ENCODE assay signal across 10 cellular contexts in the genomic region with DNA sequence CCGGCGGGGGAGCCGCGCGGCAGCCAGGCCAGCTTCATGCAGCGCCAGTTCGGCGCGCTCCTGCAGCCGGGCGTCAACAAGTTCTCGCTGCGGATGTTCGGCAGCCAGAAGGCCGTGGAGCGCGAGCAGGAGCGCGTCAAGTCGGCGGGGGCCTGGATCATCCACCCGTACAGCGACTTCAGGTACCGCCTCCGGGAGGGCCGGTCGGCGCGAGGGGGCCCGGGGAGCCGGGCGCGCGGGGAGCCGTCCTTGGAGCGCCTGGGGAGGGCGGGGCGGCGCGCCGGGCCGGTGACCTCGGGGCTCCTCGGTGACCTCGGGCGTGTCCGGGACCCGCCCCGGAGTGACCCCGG. TPM values are rescaled to one million over a fixed set of nuclear protein-coding genes. Genes with fewer than 3 reads are reported as not detected.
DNase-seq lines count a peak whose midpoint lies in the region; ATAC-seq and TF ChIP-seq lines count a peak whose summit lies in the region.
"Had no signal": no experiment of that assay in that cellular context is flagged by ENCODE, and none has a peak within 500 bp of the region (broad histone marks: within the 10 kb centered on the region; RNA-seq: fewer than 3 reads in every experiment).

No MANE protein-coding gene starts in this region.

- H3K4me1 ChIP-seq in HCT116 (ENCODE audit: control insufficient read depth in 1 of 2, insufficient read depth in 2 of 2, low read length in 2 of 2) (peaks cover 15 to 22% of the 10 kb centered on the region in 2 experiments), iPS DF 6.9 (ENCODE audit: control insufficient read depth, insufficient read depth, low read length) (peaks cover 3% of the 10 kb centered on the region; the same call in 1 of the 2 replicates)

- H3K4me3 ChIP-seq in AG04449 (ENCODE audit: low read depth, low read length) (peak overlapping the region; percentile 34), HCT116 (replicated peaks in 1 of 2; ENCODE audit: low read depth in 1 of 2, low read length in 2 of 2) (no peak overlapping the region), iPS DF 6.9 (ENCODE audit: low read length) (peak overlapping the region; percentile 29; the same call in 1 of the 2 replicates)
- H3K4me3 ChIP-seq: mucosa of descending colon had no signal

- no peaks in the 10 kb centered on the region for H3K9me3 Mint-ChIP-seq in activated T-helper 17 cell treated with anti-CD3 and anti-CD28 coated beads, Interleukin-2, amount 50 U/mL, for 72 hours

- CTCF ChIA-PET in AG04449 (lab: Yijun Ruan, JAX) (no interaction called here), HCT116 (lab: Charles Lee) (no interaction called here)

- no peak overlapping the region for H3K27ac ChIP-seq in HCT116 (ENCODE audit: low read depth, low read length)
- H3K27ac ChIP-seq in iPS DF 6.9 (ENCODE audit: low read length): no peak overlapping the region

- ATAC-seq in HCT116 (no peak), HG02798 (IDR thresholded peaks at IDR 0.05; ENCODE audit: poor library complexity, unreplicated experiment) (no peak), GM18520 (IDR thresholded peaks at IDR 0.05; ENCODE audit: unreplicated experiment) (no peak)
- peak; percentile 21 for ATAC-seq in activated T-helper 17 cell treated with anti-CD3 and anti-CD28 coated beads, Interleukin-2, amount 50 U/mL, for 72 hours (replicated peaks)
- ATAC-seq: mucosa of descending colon had no signal

- H3K36me3 Mint-ChIP-seq in activated T-helper 17 cell treated with anti-CD3 and anti-CD28 coated beads, Interleukin-2, amount 50 U/mL, for 72 hours (ENCODE audit: low read depth): no peaks in the 10 kb centered on the region

- RAD21 ChIA-PET in HCT116 (lab: Charles Lee; ENCODE audit: low non-redundant PET in 1 of 2, low total read pairs in 2 of 2, uncharacterized antibody in 2 of 2, unreplicated experiment in 2 of 2): no interaction called here

- H3K27me3 Mint-ChIP-seq in activated T-helper 17 cell treated with anti-CD3 and anti-CD28 coated beads, Interleukin-2, amount 50 U/mL, for 72 hours: peaks cover 2% of the 10 kb centered on the region

- H3K4me1 Mint-ChIP-seq in activated T-helper 17 cell treated with anti-CD3 and anti-CD28 coated beads, Interleukin-2, amount 50 U/mL, for 72 hours: no peaks in the 10 kb centered on the region

- no peaks in the 10 kb centered on the region for H3K9me2 ChIP-seq in HCT116 (ENCODE audit: insufficient read depth)

- no peaks in the 10 kb centered on the region for H4K20me1 ChIP-seq in HCT116 (ENCODE audit: insufficient read depth)

- H3K27me3 ChIP-seq in HCT116 (ENCODE audit: insufficient read depth, low read length) (no peaks in the 10 kb centered on the region), iPS DF 6.9 (ENCODE audit: control insufficient read depth, insufficient read depth, low read length) (peaks cover 13% of the 10 kb centered on the region; the same call in 1 of the 2 replicates)

- POLR2A ChIA-PET in AG04449 (lab: Yijun Ruan, JAX): no interaction called here
- POLR2A ChIA-PET in HCT116 (lab: Charles Lee): no interaction called here

- no peak for TF ChIP-seq RAD21 in HCT116 (IDR thresholded peaks at IDR 0.05; ENCODE audit: low read depth)

- no peak overlapping the region for H3K9ac ChIP-seq in HCT116 (ENCODE audit: low read length)

- H3K27ac Mint-ChIP-seq in activated T-helper 17 cell treated with anti-CD3 and anti-CD28 coated beads, Interleukin-2, amount 50 U/mL, for 72 hours: no peak overlapping the region

- H2AFZ ChIP-seq in HCT116 (ENCODE audit: low read depth, low read length, poor library complexity, severe bottlenecking): no peak overlapping the region

- intact Hi-C loops in HCT116 (cut with micrococcal nuclease): no loop called here

- no peak overlapping the region for H3K4me3 Mint-ChIP-seq in activated T-helper 17 cell treated with anti-CD3 and anti-CD28 coated beads, Interleukin-2, amount 50 U/mL, for 72 hours

- no peaks in the 10 kb centered on the region for H3K79me2 ChIP-seq in HCT116 (ENCODE audit: insufficient read depth, low read length)

- WGBS in iPS DF 6.9 (ENCODE audit: insufficient coverage, insufficient read length): no CpG with 5 or more reads among the region's 50 CpGs

- H3K36me3 ChIP-seq in HCT116 (ENCODE audit: control insufficient read depth in 1 of 2, insufficient read depth in 2 of 2, low read length in 2 of 2) (no peaks in the 10 kb centered on the region), iPS DF 6.9 (ENCODE audit: control insufficient read depth, insufficient read depth, low read length) (no peaks in the 10 kb centered on the region)

- H3K4me2 ChIP-seq in HCT116 (ENCODE audit: low read length): peak overlapping the region; percentile 30; the same call in 1 of the 2 replicates

- no peak for TF ChIP-seq CTCF in AG04449 (IDR thresholded peaks at IDR 0.05; ENCODE audit: insufficient read depth, low read length, missing control alignments)
- no peak for TF ChIP-seq CTCF in HCT116 (IDR thresholded peaks at IDR 0.05 in 2 of 3, conservative IDR thresholded peaks at IDR 0.05 in 1 of 3; ENCODE audit: borderline replicate concordance in 1 of 3, insufficient read depth in 1 of 3, low read depth in 2 of 3, low read length in 2 of 3)

- no peak for TF ChIP-seq POLR2A in HCT116 (IDR thresholded peaks at IDR 0.05; ENCODE audit: borderline replicate concordance, extremely low read depth, insufficient read depth, insufficient read length)

- no peak for DNase-seq in AG04449 (ENCODE audit: low read depth, low spot score)
- no peak for DNase-seq in HCT116 (ENCODE audit: low read depth, low spot score)
- no peak for DNase-seq in iPS DF 6.9 (ENCODE audit: low read depth, low spot score)
- no peak for DNase-seq in AG08396 (ENCODE audit: low spot score)
- DNase-seq in stimulated activated CD8-positive, alpha-beta memory T cell treated with anti-CD3 and anti-CD28 coated beads, Interleukin-4, amount 100 ng/mL, for 48 hours: no peak
- DNase-seq: SHP77 treated with DMSO at 0.1 percent for 48 hours had no signal

- H3K9me3 ChIP-seq in HCT116 (ENCODE audit: control insufficient read depth in 1 of 2, insufficient read depth in 1 of 2, low read depth in 1 of 2, low read length in 2 of 2) (no peaks in the 10 kb centered on the region), iPS DF 6.9 (ENCODE audit: control insufficient read depth, insufficient read depth, low read length) (no peaks in the 10 kb centered on the region)
- H3K9me3 ChIP-seq: mucosa of descending colon had no signal

- BruUV-seq in HCT116 (replicated peaks; lab: Mats Ljungman, UMichigan): no TSS peak

TF ChIP-seq in HCT116, 20 proteins besides CTCF, POLR2A, EP300 and RAD21:
- TF ChIP-seq POLR2AphosphoS5 (IDR thresholded peaks at IDR 0.05; ENCODE audit: low read depth, low read length) (no peak), CEBPB (IDR thresholded peaks at IDR 0.05; ENCODE audit: low read depth) (no peak), JUND (IDR thresholded peaks at IDR 0.05) (no peak)

RNA-seq across cellular contexts. Expression of a gene that starts 0.7 kb away (rescaled TPM):
- total RNA-seq in HCT116 (2021; ENCODE audit: unreplicated experiment): 2.4 TPM
- 2.3 TPM in 2 replicates for polyA plus RNA-seq in HCT116 (2012)
- total RNA-seq in activated T-helper 17 cell treated with anti-CD3 and anti-CD28 coated beads, Interleukin-2, amount 50 U/mL, for 72 hours: under 1 TPM; 0.58 to 0.98 TPM

RNA-seq across cellular contexts. Expression of a gene that starts 18.0 kb away (rescaled TPM):
- 603 TPM for total RNA-seq in HCT116 (2021; ENCODE audit: unreplicated experiment)
- polyA plus RNA-seq in HCT116 (2012): 735 and 929 TPM in 2 replicates
- 100 to 1,000 TPM; 170 to 244 TPM for total RNA-seq in activated T-helper 17 cell treated with anti-CD3 and anti-CD28 coated beads, Interleukin-2, amount 50 U/mL, for 72 hours

RNA-seq across cellular contexts. Expression of a gene that starts 43.0 kb away (rescaled TPM):
- total RNA-seq in HCT116 (2021; ENCODE audit: unreplicated experiment): 138 TPM
- polyA plus RNA-seq in HCT116 (2012): 175 and 185 TPM in 2 replicates
- total RNA-seq in activated T-helper 17 cell treated with anti-CD3 and anti-CD28 coated beads, Interleukin-2, amount 50 U/mL, for 72 hours: 10 to 100 TPM; 46.1 to 59.8 TPM

RNA-seq across cellular contexts. Expression of a gene that starts 46.5 kb away (rescaled TPM):
- 0.59 TPM for total RNA-seq in HCT116 (2021; ENCODE audit: unreplicated experiment)
- 0.53 and 0.67 TPM in 2 replicates for polyA plus RNA-seq in HCT116 (2012)
- 10 to 100 TPM; 30.5 to 31.3 TPM for total RNA-seq in activated T-helper 17 cell treated with anti-CD3 and anti-CD28 coated beads, Interleukin-2, amount 50 U/mL, for 72 hours

RNA-seq across cellular contexts. Expression of a gene that starts 49.3 kb away (rescaled TPM):
- 1.5 TPM for total RNA-seq in HCT116 (2021; ENCODE audit: unreplicated experiment)
- 0.35 and 0.39 TPM in 2 replicates for polyA plus RNA-seq in HCT116 (2012)
- total RNA-seq in activated T-helper 17 cell treated with anti-CD3 and anti-CD28 coated beads, Interleukin-2, amount 50 U/mL, for 72 hours: 1 to 10 TPM in 1 of 2 donors, not detected in 1; 1.7 TPM

Comparison
In these comparisons a context has a peak if more than half of its experiments do, and no peak if none do; other contexts are left out.
1. H3K4me3 ChIP-seq: peak in AG04449 (single experiment) and iPS DF 6.9 (single experiment); none in HCT116 (0 of 2).